ENCODE assay signal across 8 cellular contexts in genomic region chr16:87862597-87863326, GRCh38. TPM values are rescaled to one million over a fixed set of nuclear protein-coding genes. Genes with fewer than 3 reads are reported as not detected.
DNase-seq lines count a peak whose midpoint lies in the region; ATAC-seq, FAIRE-seq and TF ChIP-seq lines count a peak whose summit lies in the region.
"Not testable (repeated sequence)": the region's sequence is repeated elsewhere in the genome, so short reads cannot be mapped to it uniquely, and the experiment has no call there.

No MANE protein-coding gene starts in this region.

- not testable (repeated sequence) for ATAC-seq in activated CD4-positive, alpha-beta T cell treated with anti-CD3 and anti-CD28 coated beads for 36 hours; effector memory CD8-positive, alpha-beta T cell (replicated peaks); HepG2

- not testable (repeated sequence) for TF ChIP-seq RAD21 in HepG2 (CRISPR knock-in tag; IDR thresholded peaks at IDR 0.05)

- H4K20me1 ChIP-seq in HepG2 (ENCODE audit: insufficient read depth, low read length) = peaks cover 61% of the 10 kb centered on the region

- in situ Hi-C loops in HepG2 (cut with HindIII; ENCODE audit: extremely low pct_ligation_motif_present, low pct_unique_long_range_greater_than_20kb) = loop anchor here (25.0 kb wide), 1 partner anchor 475 kb away; the partner anchor contains the start of genes FBXO31 and MAP1LC3B

- not testable (repeated sequence) for DNase-seq in Calu3; activated CD4-positive, alpha-beta T cell treated with anti-CD3 and anti-CD28 coated beads for 36 hours; activated naive CD4-positive, alpha-beta T cell treated with anti-CD3 and anti-CD28 coated beads, Interleukin-2, amount 10 ng/mL, durations not matched to agents 7 days and 5 days; HepG2 (ENCODE audit: low spot score); retinal pigment epithelial cell (ENCODE audit: low read depth); type B pancreatic cell (ENCODE audit: extremely low spot score, unreplicated experiment)
- peak; percentile 15 for DNase-seq in NCI-H526 treated with DMSO at 0.1 percent for 48 hours (lab: John Stamatoyannopoulos, UW)
- peak in 1 of 3 experiments; percentile 1 for DNase-seq in effector memory CD8-positive, alpha-beta T cell

- peak overlapping the region; percentile 69 for H3K27ac Mint-ChIP-seq in Calu3 (ENCODE audit: unreplicated experiment)
- H3K27ac Mint-ChIP-seq in activated CD4-positive, alpha-beta T cell treated with anti-CD3 and anti-CD28 coated beads for 36 hours = not testable (repeated sequence)
- peak overlapping the region; percentile 76 for H3K27ac Mint-ChIP-seq in activated naive CD4-positive, alpha-beta T cell treated with anti-CD3 and anti-CD28 coated beads, Interleukin-2, amount 10 ng/mL, durations not matched to agents 7 days and 5 days
- H3K27ac Mint-ChIP-seq in effector memory CD8-positive, alpha-beta T cell = peak overlapping the region; percentile 22 to 98
- peak overlapping the region; percentile 14 for H3K27ac Mint-ChIP-seq in type B pancreatic cell

- H3K27ac ChIP-seq in HepG2 (ENCODE audit: extremely low read length, insufficient read depth, low read length) = peak overlapping the region; percentile 98

- FAIRE-seq in HepG2 (lab: Jason Lieb, UNC) = not testable (repeated sequence)

- not testable (repeated sequence) for H3K27me3 Mint-ChIP-seq in Calu3 (ENCODE audit: unreplicated experiment); activated CD4-positive, alpha-beta T cell treated with anti-CD3 and anti-CD28 coated beads for 36 hours; activated naive CD4-positive, alpha-beta T cell treated with anti-CD3 and anti-CD28 coated beads, Interleukin-2, amount 10 ng/mL, durations not matched to agents 7 days and 5 days; effector memory CD8-positive, alpha-beta T cell; type B pancreatic cell

- H3K27me3 ChIP-seq in HepG2 (ENCODE audit: control insufficient read depth in 1 of 2, insufficient read depth in 2 of 2, low read length in 2 of 2) = not testable (repeated sequence)

- TF ChIP-seq CTCF in Calu3 (IDR thresholded peaks at IDR 0.05; ENCODE audit: unreplicated experiment); retinal pigment epithelial cell (conservative IDR thresholded peaks at IDR 0.05; ENCODE audit: low read depth, low read length); type B pancreatic cell (conservative IDR thresholded peaks at IDR 0.05): not testable (repeated sequence)
- TF ChIP-seq CTCF in HepG2 (CRISPR knock-in tag; IDR thresholded peaks at IDR 0.05) = 0 out of 2 replicates have a peak, but pooled peaks have one; percentile 6

- peak overlapping the region; percentile 54 for H3K4me3 Mint-ChIP-seq in Calu3 (ENCODE audit: low read depth, unreplicated experiment)
- peak overlapping the region; percentile 99 for H3K4me3 Mint-ChIP-seq in activated CD4-positive, alpha-beta T cell treated with anti-CD3 and anti-CD28 coated beads for 36 hours
- not testable (repeated sequence) for H3K4me3 Mint-ChIP-seq in activated naive CD4-positive, alpha-beta T cell treated with anti-CD3 and anti-CD28 coated beads, Interleukin-2, amount 10 ng/mL, durations not matched to agents 7 days and 5 days; type B pancreatic cell
- H3K4me3 Mint-ChIP-seq in effector memory CD8-positive, alpha-beta T cell = peak overlapping the region in 1 of 2 donors; percentile 62

- not testable (repeated sequence) for H3K9me3 ChIP-seq in HepG2 (ENCODE audit: low read length)

- POLR2A ChIA-PET in activated CD4-positive, alpha-beta T cell treated with anti-CD3 and anti-CD28 coated beads for 36 hours (lab: Charles Lee) = interaction anchor here (1.2 kb wide), 1 partner anchor 33 kb away, joined by 3 read pairs; no protein-coding TSS in a partner anchor
- POLR2A ChIA-PET in HepG2 (lab: Yijun Ruan, JAX) = interaction anchor here (1.0 to 13.8 kb wide), 5 partner anchors 5 to 88 kb away, joined by 3 to 399 read pairs (median 11); partner anchors contain the start of genes BANP and SLC7A5

- CTCF ChIA-PET in Calu3 (lab: Charles Lee); HepG2 (lab: Yijun Ruan, JAX; ENCODE audit: low intra/inter-chr PET ratio, low total read pairs): not testable (repeated sequence)
- CTCF ChIA-PET in activated CD4-positive, alpha-beta T cell treated with anti-CD3 and anti-CD28 coated beads for 36 hours (lab: Charles Lee) = interaction anchor here (1.1 kb wide), 1 partner anchor 9 kb away, joined by 3 read pairs; no protein-coding TSS in a partner anchor
- CTCF ChIA-PET in activated naive CD4-positive, alpha-beta T cell treated with anti-CD3 and anti-CD28 coated beads, Interleukin-2, amount 10 ng/mL, durations not matched to agents 7 days and 5 days (lab: Charles Lee) = interaction anchor here (14.6 kb wide), 1 partner anchor 14 kb away, joined by 254 read pairs; no protein-coding TSS in a partner anchor

- BruUV-seq in Calu3 (replicated peaks; lab: Mats Ljungman, UMichigan); HepG2 (replicated peaks; lab: Mats Ljungman, UMichigan): not testable (repeated sequence)

- H3K36me3 Mint-ChIP-seq in Calu3 (ENCODE audit: insufficient read depth, unreplicated experiment) = peaks cover 98% of the 10 kb centered on the region
- peaks cover 85% of the 10 kb centered on the region for H3K36me3 Mint-ChIP-seq in activated CD4-positive, alpha-beta T cell treated with anti-CD3 and anti-CD28 coated beads for 36 hours (ENCODE audit: low read depth)
- H3K36me3 Mint-ChIP-seq in activated naive CD4-positive, alpha-beta T cell treated with anti-CD3 and anti-CD28 coated beads, Interleukin-2, amount 10 ng/mL, durations not matched to agents 7 days and 5 days = peaks cover 42% of the 10 kb centered on the region
- H3K36me3 Mint-ChIP-seq in effector memory CD8-positive, alpha-beta T cell (ENCODE audit: insufficient read depth) = peaks cover 90% of the 10 kb centered on the region
- H3K36me3 Mint-ChIP-seq in type B pancreatic cell = not testable (repeated sequence)

- peaks cover 85% of the 10 kb centered on the region for H3K4me1 ChIP-seq in HepG2 (ENCODE audit: insufficient read depth, low read length)

- H3K9me3 Mint-ChIP-seq in Calu3 (ENCODE audit: low read depth, unreplicated experiment); activated CD4-positive, alpha-beta T cell treated with anti-CD3 and anti-CD28 coated beads for 36 hours (ENCODE audit: low read depth); activated naive CD4-positive, alpha-beta T cell treated with anti-CD3 and anti-CD28 coated beads, Interleukin-2, amount 10 ng/mL, durations not matched to agents 7 days and 5 days; effector memory CD8-positive, alpha-beta T cell; type B pancreatic cell: not testable (repeated sequence)

- not testable (repeated sequence) for TF ChIP-seq EP300 in HepG2 (IDR thresholded peaks at IDR 0.05; ENCODE audit: low read depth in 2 of 2, low read length in 2 of 2); HepG2 (CRISPR knock-in tag; IDR thresholded peaks at IDR 0.05; ENCODE audit: borderline replicate concordance)

- H2AFZ ChIP-seq in HepG2 (ENCODE audit: low read length) = not testable (repeated sequence)

- H3K4me2 ChIP-seq in HepG2 (ENCODE audit: low read depth, low read length) = peak overlapping the region; percentile 77

- H3K36me3 ChIP-seq in HepG2 (replicated peaks in 1 of 2; ENCODE audit: control insufficient read depth in 1 of 2, insufficient read depth in 2 of 2, low read length in 2 of 2) = not testable (repeated sequence)

- 0 out of 4 replicates have a peak, but pooled peaks of 1 of the 2 experiments have one; percentile 15 for TF ChIP-seq POLR2A in HepG2 (IDR thresholded peaks at IDR 0.05; ENCODE audit: insufficient read depth in 1 of 2, low read depth in 2 of 2, low read length in 2 of 2)

- H3K4me1 Mint-ChIP-seq in Calu3 (ENCODE audit: low read depth, unreplicated experiment) = peaks cover 56% of the 10 kb centered on the region
- peaks cover 64% of the 10 kb centered on the region for H3K4me1 Mint-ChIP-seq in activated CD4-positive, alpha-beta T cell treated with anti-CD3 and anti-CD28 coated beads for 36 hours
- peaks cover 79% of the 10 kb centered on the region for H3K4me1 Mint-ChIP-seq in activated naive CD4-positive, alpha-beta T cell treated with anti-CD3 and anti-CD28 coated beads, Interleukin-2, amount 10 ng/mL, durations not matched to agents 7 days and 5 days
- peaks cover 36 to 45% of the 10 kb centered on the region in 2 donors for H3K4me1 Mint-ChIP-seq in effector memory CD8-positive, alpha-beta T cell (ENCODE audit: low read depth in 2 of 2)
- H3K4me1 Mint-ChIP-seq in type B pancreatic cell (ENCODE audit: unreplicated experiment) = peaks cover 16% of the 10 kb centered on the region

- H3K9ac ChIP-seq in HepG2 (ENCODE audit: insufficient read depth, low read depth, low read length) = peak overlapping the region; percentile 71; the same call in 1 of the 2 replicates

- intact Hi-C loops in Calu3 (cut with micrococcal nuclease; ENCODE audit: unreplicated experiment); activated CD4-positive, alpha-beta T cell treated with anti-CD3 and anti-CD28 coated beads for 36 hours (cut with DNase I, micrococcal nuclease); HepG2 (cut with micrococcal nuclease; ENCODE audit: unreplicated experiment): not testable (repeated sequence)

- 65% methylated on average over 25 of the region's 26 CpGs for WGBS in HepG2 (ENCODE audit: low lambda C conversion rate)

- H3K4me3 ChIP-seq in HepG2 (replicated peaks in 1 of 3; ENCODE audit: insufficient read depth in 1 of 3, low read depth in 2 of 3, low read length in 3 of 3) (peak overlapping the region; percentile 16 to 66 (median 27); a peak in 3 of 6 replicates), retinal pigment epithelial cell (ENCODE audit: low read length) (peak overlapping the region; percentile 3)

- peaks cover 93% of the 10 kb centered on the region for H3K79me2 ChIP-seq in HepG2 (ENCODE audit: insufficient read depth, low read length)

RNA-seq across cellular contexts. Expression of gene SLC7A5, which starts 6.5 kb away (rescaled TPM):
- total RNA-seq in Calu3 (2022) = 379 and 501 TPM in 2 replicates
- total RNA-seq in activated CD4-positive, alpha-beta T cell treated with anti-CD3 and anti-CD28 coated beads for 36 hours = 100 to 1,000 TPM; 337 to 354 TPM
- 84.4 and 155 TPM in 2 replicates for total RNA-seq in HepG2 (2016; rRNA removed; fragmentation: Illumina TruSeq; extraction: Trizol)
- 20.4 and 21.0 TPM in 2 replicates for total RNA-seq in HepG2 (2016; cell fraction: cytosol; rRNA removed; fragmentation: Illumina TruSeq; extraction: Trizol; ENCODE audit: low read depth)
- total RNA-seq in HepG2 (2016; cell fraction: insoluble cytoplasmic fraction; rRNA removed; fragmentation: Illumina TruSeq; extraction: Trizol) = 65.4 and 165 TPM in 2 replicates
- 76.8 and 82.0 TPM in 2 replicates for total RNA-seq in HepG2 (2016; cell fraction: membrane; rRNA removed; fragmentation: Illumina TruSeq; extraction: Trizol)
- total RNA-seq in HepG2 (2016; cell fraction: nucleus; rRNA removed; fragmentation: Illumina TruSeq; extraction: Trizol) = 144 and 171 TPM in 2 replicates
- polyA plus RNA-seq in HepG2 (2011; rRNA removed) = 79.6 and 84.0 TPM in 2 replicates
- polyA plus RNA-seq in HepG2 (2011; cell fraction: cytosol; rRNA removed) = 58.4 and 80.8 TPM in 2 replicates
- polyA plus RNA-seq in HepG2 (2011; cell fraction: nucleus; rRNA removed) = 118 and 147 TPM in 2 replicates
- polyA plus RNA-seq in HepG2 (2012) = 135 and 207 TPM in 2 replicates
- polyA plus RNA-seq in HepG2 (2016; cell fraction: cytosol; fragmentation: Illumina TruSeq; extraction: Trizol; ENCODE audit: low read depth) = 17.8 and 19.1 TPM in 2 replicates
- 93.2 and 121 TPM in 2 replicates for polyA plus RNA-seq in HepG2 (2016; cell fraction: insoluble cytoplasmic fraction; fragmentation: Illumina TruSeq; extraction: Trizol; ENCODE audit: low read depth)
- 56.5 and 59.3 TPM in 2 replicates for polyA plus RNA-seq in HepG2 (2016; cell fraction: membrane; fragmentation: Illumina TruSeq; extraction: Trizol; ENCODE audit: low read depth)
- 307 and 313 TPM in 2 replicates for polyA plus RNA-seq in HepG2 (2016; cell fraction: nucleus; fragmentation: Illumina TruSeq; extraction: Trizol; ENCODE audit: insufficient read depth, low read depth)
- 157 and 170 TPM in 2 replicates for polyA minus RNA-seq in HepG2 (2011; rRNA and poly(A)+ RNA removed; ENCODE audit: low replicate concordance)
- 88.7 and 88.8 TPM in 2 replicates for polyA minus RNA-seq in HepG2 (2011; cell fraction: cytosol; rRNA and poly(A)+ RNA removed)
- polyA minus RNA-seq in HepG2 (2011; cell fraction: nucleus; rRNA and poly(A)+ RNA removed) = 35.7 and 42.5 TPM in 2 replicates
- total RNA-seq in type B pancreatic cell (ENCODE audit: low replicate concordance) = 40.4 and 51.2 TPM in 2 replicates
